In the genomic region with DNA sequence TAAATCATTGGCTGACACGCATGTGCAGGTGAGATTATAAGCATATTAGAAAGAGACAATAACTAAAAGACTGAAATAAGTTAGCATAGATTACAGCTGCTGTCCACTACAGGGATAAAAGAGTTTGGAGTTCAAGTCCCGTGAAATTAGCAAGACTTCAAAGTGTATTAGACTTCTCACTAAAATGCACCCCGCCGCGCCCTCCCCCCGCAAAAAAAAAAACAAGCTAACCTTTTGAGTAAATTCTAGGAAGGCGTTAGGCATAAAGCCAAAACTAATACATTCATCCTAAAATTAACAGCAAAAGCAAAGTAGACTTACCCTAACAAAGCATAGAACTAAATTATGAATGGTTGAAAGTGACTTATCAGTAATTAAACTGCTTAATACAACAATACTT, we compare ENCODE assay signal across 1 cellular context.
TF ChIP-seq lines count a peak whose summit lies in the region.

No MANE protein-coding gene starts in this region.

TF ChIP-seq in HEK293, 187 proteins besides CTCF, POLR2A, EP300 and RAD21 (continued from another document):
- TF ChIP-seq, protein P1, sequence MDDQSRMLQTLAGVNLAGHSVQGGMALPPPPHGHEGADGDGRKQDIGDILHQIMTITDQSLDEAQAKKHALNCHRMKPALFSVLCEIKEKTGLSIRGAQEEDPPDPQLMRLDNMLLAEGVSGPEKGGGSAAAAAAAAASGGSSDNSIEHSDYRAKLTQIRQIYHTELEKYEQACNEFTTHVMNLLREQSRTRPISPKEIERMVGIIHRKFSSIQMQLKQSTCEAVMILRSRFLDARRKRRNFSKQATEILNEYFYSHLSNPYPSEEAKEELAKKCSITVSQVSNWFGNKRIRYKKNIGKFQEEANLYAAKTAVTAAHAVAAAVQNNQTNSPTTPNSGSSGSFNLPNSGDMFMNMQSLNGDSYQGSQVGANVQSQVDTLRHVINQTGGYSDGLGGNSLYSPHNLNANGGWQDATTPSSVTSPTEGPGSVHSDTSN (CRISPR knock-in tag; IDR thresholded peaks at IDR 0.05): no peak
- TF ChIP-seq, protein P2, sequence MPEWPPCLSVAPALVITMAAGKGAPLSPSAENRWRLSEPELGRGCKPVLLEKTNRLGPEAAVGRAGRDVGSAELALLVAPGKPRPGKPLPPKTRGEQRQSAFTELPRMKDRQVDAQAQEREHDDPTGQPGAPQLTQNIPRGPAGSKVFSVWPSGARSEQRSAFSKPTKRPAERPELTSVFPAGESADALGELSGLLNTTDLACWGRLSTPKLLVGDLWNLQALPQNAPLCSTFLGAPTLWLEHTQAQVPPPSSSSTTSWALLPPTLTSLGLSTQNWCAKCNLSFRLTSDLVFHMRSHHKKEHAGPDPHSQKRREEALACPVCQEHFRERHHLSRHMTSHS (tag by site-specific recombination; IDR thresholded peaks at IDR 0.05): no peak
- TF ChIP-seq, protein P3, sequence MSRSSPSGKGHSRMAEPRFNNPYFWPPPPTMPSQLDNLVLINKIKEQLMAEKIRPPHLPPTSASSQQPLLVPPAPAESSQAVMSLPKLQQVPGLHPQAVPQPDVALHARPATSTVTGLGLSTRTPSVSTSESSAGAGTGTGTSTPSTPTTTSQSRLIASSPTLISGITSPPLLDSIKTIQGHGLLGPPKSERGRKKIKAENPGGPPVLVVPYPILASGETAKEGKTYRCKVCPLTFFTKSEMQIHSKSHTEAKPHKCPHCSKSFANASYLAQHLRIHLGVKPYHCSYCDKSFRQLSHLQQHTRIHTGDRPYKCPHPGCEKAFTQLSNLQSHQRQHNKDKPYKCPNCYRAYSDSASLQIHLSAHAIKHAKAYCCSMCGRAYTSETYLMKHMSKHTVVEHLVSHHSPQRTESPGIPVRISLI (tag by site-specific recombination; IDR thresholded peaks at IDR 0.05): no peak
- TF ChIP-seq, protein P4, sequence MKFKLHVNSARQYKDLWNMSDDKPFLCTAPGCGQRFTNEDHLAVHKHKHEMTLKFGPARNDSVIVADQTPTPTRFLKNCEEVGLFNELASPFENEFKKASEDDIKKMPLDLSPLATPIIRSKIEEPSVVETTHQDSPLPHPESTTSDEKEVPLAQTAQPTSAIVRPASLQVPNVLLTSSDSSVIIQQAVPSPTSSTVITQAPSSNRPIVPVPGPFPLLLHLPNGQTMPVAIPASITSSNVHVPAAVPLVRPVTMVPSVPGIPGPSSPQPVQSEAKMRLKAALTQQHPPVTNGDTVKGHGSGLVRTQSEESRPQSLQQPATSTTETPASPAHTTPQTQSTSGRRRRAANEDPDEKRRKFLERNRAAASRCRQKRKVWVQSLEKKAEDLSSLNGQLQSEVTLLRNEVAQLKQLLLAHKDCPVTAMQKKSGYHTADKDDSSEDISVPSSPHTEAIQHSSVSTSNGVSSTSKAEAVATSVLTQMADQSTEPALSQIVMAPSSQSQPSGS (tag by site-specific recombination; IDR thresholded peaks at IDR 0.05; ENCODE audit: low read depth): no peak
- no peak for TF ChIP-seq ZSCAN23 (tag by site-specific recombination; IDR thresholded peaks at IDR 0.05)
